In the genomic region with DNA sequence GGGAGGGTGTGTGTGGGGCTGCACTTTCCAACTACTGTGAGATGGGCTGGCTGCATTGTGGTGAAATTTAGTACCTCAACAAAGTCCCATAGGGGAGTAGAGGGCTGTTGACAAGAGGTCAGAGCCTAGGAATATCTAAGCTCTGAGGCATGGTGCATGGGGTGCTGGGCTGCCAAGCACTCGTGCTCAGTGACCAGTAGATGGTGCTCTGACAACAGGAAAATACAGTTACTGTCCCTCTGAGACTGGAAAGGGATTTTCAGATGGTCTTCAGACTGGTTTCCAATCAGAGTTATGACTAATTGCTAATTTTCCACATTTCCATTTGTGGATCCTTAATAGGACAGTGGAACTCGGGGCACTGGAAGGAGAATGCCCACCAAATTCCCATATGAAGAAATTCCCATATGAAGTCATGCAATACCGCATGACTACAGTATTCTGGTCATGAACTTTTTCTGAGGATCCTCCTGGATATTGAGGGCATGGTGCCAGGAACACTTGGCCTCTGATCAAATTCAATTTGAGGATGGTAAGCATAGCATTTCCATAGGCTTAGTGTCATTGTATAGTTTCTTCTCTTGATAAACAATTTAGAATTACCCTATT, we compare ENCODE assay signal across 9 cellular contexts. TPM values are rescaled to one million over a fixed set of nuclear protein-coding genes. Genes with fewer than 3 reads are reported as not detected.
DNase-seq lines count a peak whose midpoint lies in the region; ATAC-seq, FAIRE-seq and TF ChIP-seq lines count a peak whose summit lies in the region.
"Had no signal": no experiment of that assay in that cellular context is flagged by ENCODE, and none has a peak within 500 bp of the region (broad histone marks: within the 10 kb centered on the region; RNA-seq: fewer than 3 reads in every experiment).

No MANE protein-coding gene starts in this region.

- peak; percentile 3 for FAIRE-seq in kidney (lab: Jason Lieb, UNC)
- FAIRE-seq: endometrium had no signal

- peak; percentile 74 for DNase-seq in SIG-M5 treated with dmso at 0.1 percent for 504 hours (lab: John Stamatoyannopoulos, UW; ENCODE audit: unreplicated experiment)
- no peak for DNase-seq in SIG-M5 (lab: John Stamatoyannopoulos, UW)
- DNase-seq in Peyer's patch: peak in 1 of 3 donors; percentile 58
- peak in 1 of 2 donors; percentile 21 for DNase-seq in breast epithelium (ENCODE audit: low spot score in 2 of 2)
- no peak for DNase-seq in kidney
- peak; percentile 36 for DNase-seq in stromal cell of bone marrow (ENCODE audit: low read depth)

- H3K9me3 ChIP-seq in Peyer's patch (no peaks in the 10 kb centered on the region), breast epithelium (no peaks in the 10 kb centered on the region), kidney (ENCODE audit: control insufficient read depth in 1 of 2, low read length in 2 of 2) (no peaks in the 10 kb centered on the region)

- H3K9ac ChIP-seq in kidney (ENCODE audit: low read length in 2 of 2): no peak overlapping the region

- H3K27me3 ChIP-seq in Peyer's patch (peaks cover 0 to 19% of the 10 kb centered on the region in 2 donors), breast epithelium (peaks cover 6 to 29% of the 10 kb centered on the region in 2 donors)

- ATAC-seq in GM21526 (IDR thresholded peaks at IDR 0.05; ENCODE audit: low FRiP score, unreplicated experiment): peak; percentile 48

- no peak for TF ChIP-seq POLR2A in Peyer's patch (IDR thresholded peaks at IDR 0.05)
- no peak for TF ChIP-seq POLR2A in breast epithelium (IDR thresholded peaks at IDR 0.05)

- no peak overlapping the region for H3K27ac ChIP-seq in Peyer's patch
- H3K27ac ChIP-seq in breast epithelium: no peak overlapping the region
- no peak overlapping the region for H3K27ac ChIP-seq in kidney (ENCODE audit: low read depth in 2 of 2, low read length in 2 of 2)

- intact Hi-C loops in breast epithelium (cut with DNase I; ENCODE audit: low total_unique reads) (no loop called here), kidney (cut with DNase I) (no loop called here)

- TF ChIP-seq CTCF in LNCAP (IDR thresholded peaks at IDR 0.05): peak; percentile 90
- peak in 4 of 6 experiments; percentile 73 to 79 (median 76) for TF ChIP-seq CTCF in Peyer's patch (IDR thresholded peaks at IDR 0.05)
- peak; percentile 37 to 73 (median 69) for TF ChIP-seq CTCF in breast epithelium (IDR thresholded peaks at IDR 0.05)
- TF ChIP-seq CTCF in kidney (IDR thresholded peaks at IDR 0.05; ENCODE audit: borderline replicate concordance, extremely low read depth, insufficient read depth): peak; percentile 88

- H3K36me3 ChIP-seq in Peyer's patch: no peaks in the 10 kb centered on the region
- H3K36me3 ChIP-seq in breast epithelium: no peaks in the 10 kb centered on the region
- H3K36me3 ChIP-seq in kidney (ENCODE audit: control insufficient read depth in 1 of 2, insufficient read depth in 2 of 2, low read length in 2 of 2): no peaks in the 10 kb centered on the region

- H3K4me1 ChIP-seq in Peyer's patch (peaks cover 0 to 18% (median 0%) of the 10 kb centered on the region in 4 donors), breast epithelium (no peaks in the 10 kb centered on the region), kidney (ENCODE audit: control insufficient read depth in 1 of 2, insufficient read depth in 1 of 2, low read depth in 1 of 2, low read length in 2 of 2) (peaks cover 0 to 4% of the 10 kb centered on the region in 2 donors)

- H3K4me3 ChIP-seq in Peyer's patch (no peak overlapping the region), breast epithelium (no peak overlapping the region), kidney (ENCODE audit: low read length in 2 of 2) (no peak overlapping the region)

RNA-seq across cellular contexts. Expression of a gene that starts 4.1 kb away (rescaled TPM):
- total RNA-seq in Peyer's patch: under 1 TPM in 2 of 4 donors, not detected in 2; 0.47 to 0.83 TPM
- total RNA-seq in breast epithelium: under 1 TPM in 1 of 3 donors, not detected in 2; under 0.01 TPM
- total RNA-seq in kidney: 0.19 TPM
- polyA plus RNA-seq in kidney (ENCODE audit: insufficient read depth, low read depth, low replicate concordance): 0.19 TPM

Comparison
In these comparisons a context has a peak if more than half of its experiments do, and no peak if none do; other contexts are left out.
1. DNase-seq: peak in SIG-M5 treated with dmso at 0.1 percent for 504 hours (single experiment) and stromal cell of bone marrow (single experiment); none in SIG-M5 (single experiment) and kidney (single experiment).
2. Peak in every context shown above with its lines, with median percentiles within 50 percentile points of each other: CTCF ChIP-seq.